In the genomic region with DNA sequence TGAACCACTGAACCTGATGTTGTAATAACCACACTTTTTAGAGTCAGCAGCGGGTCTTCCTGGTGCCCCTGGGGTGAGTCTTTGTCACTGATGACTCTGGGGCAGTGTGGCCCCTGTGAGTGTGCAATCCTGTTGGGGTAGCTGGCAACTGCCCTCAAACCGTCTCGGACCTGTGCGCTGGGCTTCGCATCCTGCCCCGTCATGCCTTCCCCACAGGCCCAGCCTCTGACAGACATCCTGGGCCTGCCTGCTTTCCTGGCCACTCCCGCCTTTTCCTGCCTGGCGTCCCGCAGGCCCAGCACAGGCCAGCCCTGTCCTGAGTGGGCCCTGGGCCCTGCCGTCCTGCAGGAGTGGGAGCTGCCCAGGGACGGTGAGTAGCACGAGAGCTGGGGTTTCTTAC, we compare ENCODE assay signal across 20 cellular contexts. TPM values are rescaled to one million over a fixed set of nuclear protein-coding genes. Genes with fewer than 3 reads are reported as not detected.
DNase-seq lines count a peak whose midpoint lies in the region; ATAC-seq and TF ChIP-seq lines count a peak whose summit lies in the region.
"Had no signal": no experiment of that assay in that cellular context is flagged by ENCODE, and none has a peak within 500 bp of the region (broad histone marks: within the 10 kb centered on the region; RNA-seq: fewer than 3 reads in every experiment).

No MANE protein-coding gene starts in this region.

- H3K4me1 ChIP-seq in HCT116 (ENCODE audit: control insufficient read depth in 1 of 2, insufficient read depth in 2 of 2, low read length in 2 of 2) (peaks cover 6 to 13% of the 10 kb centered on the region in 2 experiments), left ventricle myocardium inferior (peaks cover 19% of the 10 kb centered on the region), prostate gland (replicated peaks) (peaks cover 5% of the 10 kb centered on the region)

- H3K9ac ChIP-seq in HCT116 (ENCODE audit: low read length), result peak overlapping the region; percentile 35

- H3K9me3 ChIP-seq in HCT116 (ENCODE audit: control insufficient read depth in 1 of 2, insufficient read depth in 1 of 2, low read depth in 1 of 2, low read length in 2 of 2) (no peaks in the 10 kb centered on the region), left ventricle myocardium inferior (replicated peaks) (no peaks in the 10 kb centered on the region), prostate gland (no peaks in the 10 kb centered on the region)

- POLR2A ChIA-PET in HCT116 (lab: Charles Lee), result no interaction called here

- H3K36me3 ChIP-seq in HCT116 (ENCODE audit: control insufficient read depth in 1 of 2, insufficient read depth in 2 of 2, low read length in 2 of 2) (no peaks in the 10 kb centered on the region), left ventricle myocardium inferior (peaks cover 5% of the 10 kb centered on the region), prostate gland (no peaks in the 10 kb centered on the region)

- ATAC-seq in HCT116 (peak; percentile 57), GM21825 (IDR thresholded peaks at IDR 0.05; ENCODE audit: unreplicated experiment) (no peak)
- ATAC-seq: activated CD8-positive, alpha-beta T cell treated with anti-CD3 and anti-CD28 coated beads, Interleukin-2, amount 10 ng/mL, durations not matched to agents 7 days and 5 days; activated T-cell treated with anti-CD3 and anti-CD28 coated beads, Interleukin-2, amount 50 U/mL, for 72 hours had no signal

- H4K20me1 ChIP-seq in HCT116 (ENCODE audit: insufficient read depth), result no peaks in the 10 kb centered on the region

- WGBS in prostate gland, result 72% methylated on average over 12 of the region's 12 CpGs

- no peak for TF ChIP-seq RAD21 in HCT116 (IDR thresholded peaks at IDR 0.05; ENCODE audit: low read depth)

- TF ChIP-seq POLR2A in HCT116 (IDR thresholded peaks at IDR 0.05; ENCODE audit: borderline replicate concordance, extremely low read depth, insufficient read depth, insufficient read length), result no peak
- TF ChIP-seq POLR2A in prostate gland (IDR thresholded peaks at IDR 0.05), result no peak

- H3K4me2 ChIP-seq in HCT116 (ENCODE audit: low read length), result peak overlapping the region; percentile 53
- H3K4me2 ChIP-seq: PC-9 had no signal

- H3K79me2 ChIP-seq in HCT116 (ENCODE audit: insufficient read depth, low read length), result no peaks in the 10 kb centered on the region

- RAD21 ChIA-PET in HCT116 (lab: Charles Lee; ENCODE audit: low non-redundant PET in 1 of 2, low total read pairs in 2 of 2, uncharacterized antibody in 2 of 2, unreplicated experiment in 2 of 2), result no interaction called here

- CTCF ChIA-PET in HCT116 (lab: Charles Lee), result no interaction called here

- in situ Hi-C loops in GM13976 (cut with MboI; ENCODE audit: low sequenced_read_pairs, unreplicated experiment), result no loop called here

- H3K9me2 ChIP-seq in HCT116 (ENCODE audit: insufficient read depth), result no peaks in the 10 kb centered on the region

- no peak for TF ChIP-seq CTCF in HCT116 (IDR thresholded peaks at IDR 0.05 in 2 of 3, conservative IDR thresholded peaks at IDR 0.05 in 1 of 3; ENCODE audit: borderline replicate concordance in 1 of 3, insufficient read depth in 1 of 3, low read depth in 2 of 3, low read length in 2 of 3)
- TF ChIP-seq CTCF in left ventricle myocardium inferior (IDR thresholded peaks at IDR 0.05; ENCODE audit: borderline replicate concordance), result no peak
- no peak for TF ChIP-seq CTCF in prostate gland (IDR thresholded peaks at IDR 0.05)
- TF ChIP-seq CTCF in foreskin fibroblast (IDR thresholded peaks at IDR 0.05; ENCODE audit: low read depth, low read length), result no peak
- no peak for TF ChIP-seq CTCF in coronary artery (IDR thresholded peaks at IDR 0.05)
- no peak for TF ChIP-seq CTCF in GM13976 (IDR thresholded peaks at IDR 0.05; ENCODE audit: borderline replicate concordance, control extremely low read depth, extremely low read depth, insufficient read depth, missing control alignments)

- H3K27me3 ChIP-seq in HCT116 (ENCODE audit: insufficient read depth, low read length), result no peaks in the 10 kb centered on the region
- H3K27me3 ChIP-seq in left ventricle myocardium inferior (ENCODE audit: low read depth), result no peaks in the 10 kb centered on the region
- H3K27me3 ChIP-seq in prostate gland (replicated peaks; ENCODE audit: insufficient read depth), result no peaks in the 10 kb centered on the region

- no TSS peak for BruUV-seq in HCT116 (replicated peaks; lab: Mats Ljungman, UMichigan)

- no peak overlapping the region for H2AFZ ChIP-seq in HCT116 (ENCODE audit: low read depth, low read length, poor library complexity, severe bottlenecking)
- H2AFZ ChIP-seq: PC-9 had no signal

- no peak for DNase-seq in HCT116 (ENCODE audit: low read depth, low spot score)
- DNase-seq in SIG-M5 treated with dmso at 0.1 percent for 504 hours (lab: John Stamatoyannopoulos, UW; ENCODE audit: unreplicated experiment), result peak; percentile 79
- peak; percentile 27 for DNase-seq in left ventricle myocardium inferior
- no peak for DNase-seq in prostate gland (ENCODE audit: low spot score)
- no peak for DNase-seq in foreskin fibroblast
- DNase-seq in coronary artery (ENCODE audit: low spot score), result no peak
- DNase-seq in GM13976 (ENCODE audit: low spot score), result no peak
- DNase-seq: activated CD8-positive, alpha-beta T cell treated with anti-CD3 and anti-CD28 coated beads, Interleukin-2, amount 10 ng/mL, durations not matched to agents 7 days and 5 days; activated naive CD8-positive, alpha-beta T cell treated with anti-CD3 and anti-CD28 coated beads, Interleukin-2, amount 10 ng/mL, durations not matched to agents 7 days and 5 days; activated T-cell treated with anti-CD3 and anti-CD28 coated beads, Interleukin-2, amount 50 U/mL, for 72 hours; DMS 273 treated with DMSO at 0.1 percent for 48 hours; endodermal cell; NCI-H2029; NCI-H526 treated with DMSO at 0.1 percent for 48 hours; PC-9; stimulated activated CD4-positive, alpha-beta T cell treated with anti-CD3 and anti-CD28 coated beads, Interleukin-4, amount 100 ng/mL, for 24 hours; stimulated activated CD8-positive, alpha-beta memory T cell treated with anti-CD3 and anti-CD28 coated beads, Interleukin-4, amount 100 ng/mL, for 48 hours had no signal

- intact Hi-C loops in HCT116 (cut with micrococcal nuclease) (no loop called here), left ventricle myocardium inferior (cut with micrococcal nuclease) (no loop called here), prostate gland (cut with DNase I) (no loop called here)

- H3K4me3 ChIP-seq in HCT116 (replicated peaks in 1 of 2; ENCODE audit: low read depth in 1 of 2, low read length in 2 of 2) (no peak overlapping the region), left ventricle myocardium inferior (peak overlapping the region; percentile 19), prostate gland (no peak overlapping the region), foreskin fibroblast (ENCODE audit: low read depth in 1 of 2, low read length in 2 of 2) (no peak overlapping the region), coronary artery (no peak overlapping the region)
- H3K4me3 ChIP-seq: PC-9, skin epidermis had no signal

- peak overlapping the region; percentile 29 for H3K27ac ChIP-seq in HCT116 (ENCODE audit: low read depth, low read length)
- peak overlapping the region; percentile 78 for H3K27ac ChIP-seq in left ventricle myocardium inferior (replicated peaks)
- H3K27ac ChIP-seq in prostate gland, result peak overlapping the region; percentile 13 to 26
- H3K27ac ChIP-seq in coronary artery, result no peak overlapping the region
- H3K27ac ChIP-seq: PC-9, skin epidermis, VCaP had no signal

TF ChIP-seq in HCT116, 20 proteins besides CTCF, POLR2A, EP300 and RAD21 (continues in another document):
- TF ChIP-seq ZFX (IDR thresholded peaks at IDR 0.05) (no peak), POLR2AphosphoS5 (IDR thresholded peaks at IDR 0.05; ENCODE audit: low read depth, low read length) (no peak), EZH2 (IDR thresholded peaks at IDR 0.05) (no peak), EZH2phosphoT487 (IDR thresholded peaks at IDR 0.05; ENCODE audit: borderline replicate concordance) (no peak), TCF7L2 (IDR thresholded peaks at IDR 0.05; ENCODE audit: borderline replicate concordance, extremely low read depth, insufficient read depth, insufficient read length) (no peak), YY1 (IDR thresholded peaks at IDR 0.05; ENCODE audit: extremely low read depth, insufficient replicate concordance, low read depth, low read length) (no peak)
- TF ChIP-seq, protein P1, sequence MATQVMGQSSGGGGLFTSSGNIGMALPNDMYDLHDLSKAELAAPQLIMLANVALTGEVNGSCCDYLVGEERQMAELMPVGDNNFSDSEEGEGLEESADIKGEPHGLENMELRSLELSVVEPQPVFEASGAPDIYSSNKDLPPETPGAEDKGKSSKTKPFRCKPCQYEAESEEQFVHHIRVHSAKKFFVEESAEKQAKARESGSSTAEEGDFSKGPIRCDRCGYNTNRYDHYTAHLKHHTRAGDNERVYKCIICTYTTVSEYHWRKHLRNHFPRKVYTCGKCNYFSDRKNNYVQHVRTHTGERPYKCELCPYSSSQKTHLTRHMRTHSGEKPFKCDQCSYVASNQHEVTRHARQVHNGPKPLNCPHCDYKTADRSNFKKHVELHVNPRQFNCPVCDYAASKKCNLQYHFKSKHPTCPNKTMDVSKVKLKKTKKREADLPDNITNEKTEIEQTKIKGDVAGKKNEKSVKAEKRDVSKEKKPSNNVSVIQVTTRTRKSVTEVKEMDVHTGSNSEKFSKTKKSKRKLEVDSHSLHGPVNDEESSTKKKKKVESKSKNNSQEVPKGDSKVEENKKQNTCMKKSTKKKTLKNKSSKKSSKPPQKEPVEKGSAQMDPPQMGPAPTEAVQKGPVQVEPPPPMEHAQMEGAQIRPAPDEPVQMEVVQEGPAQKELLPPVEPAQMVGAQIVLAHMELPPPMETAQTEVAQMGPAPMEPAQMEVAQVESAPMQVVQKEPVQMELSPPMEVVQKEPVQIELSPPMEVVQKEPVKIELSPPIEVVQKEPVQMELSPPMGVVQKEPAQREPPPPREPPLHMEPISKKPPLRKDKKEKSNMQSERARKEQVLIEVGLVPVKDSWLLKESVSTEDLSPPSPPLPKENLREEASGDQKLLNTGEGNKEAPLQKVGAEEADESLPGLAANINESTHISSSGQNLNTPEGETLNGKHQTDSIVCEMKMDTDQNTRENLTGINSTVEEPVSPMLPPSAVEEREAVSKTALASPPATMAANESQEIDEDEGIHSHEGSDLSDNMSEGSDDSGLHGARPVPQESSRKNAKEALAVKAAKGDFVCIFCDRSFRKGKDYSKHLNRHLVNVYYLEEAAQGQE (IDR thresholded peaks at IDR 0.05; ENCODE audit: low read depth), result no peak
- TF ChIP-seq, protein P2, sequence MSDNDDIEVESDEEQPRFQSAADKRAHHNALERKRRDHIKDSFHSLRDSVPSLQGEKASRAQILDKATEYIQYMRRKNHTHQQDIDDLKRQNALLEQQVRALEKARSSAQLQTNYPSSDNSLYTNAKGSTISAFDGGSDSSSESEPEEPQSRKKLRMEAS (IDR thresholded peaks at IDR 0.05), result no peak

RNA-seq across cellular contexts. Expression of a gene that starts 50.2 kb away (rescaled TPM):
- total RNA-seq in HCT116 (2021; ENCODE audit: unreplicated experiment), result 39.0 TPM
- polyA plus RNA-seq in HCT116 (2012), result 17.9 and 22.9 TPM in 2 replicates
- total RNA-seq in left ventricle myocardium inferior, result 17.4 TPM
- 10 to 100 TPM; 59.7 to 80.7 TPM for total RNA-seq in prostate gland

RNA-seq across cellular contexts. Expression of a gene that starts 51.8 kb away (rescaled TPM):
- total RNA-seq in HCT116 (2021; ENCODE audit: unreplicated experiment) (12.8 TPM), left ventricle myocardium inferior (27.4 TPM), prostate gland (10 to 100 TPM; 33.2 to 93.2 TPM)
- polyA plus RNA-seq in HCT116 (2012), result 8.8 and 9.8 TPM in 2 replicates

Comparison
In these comparisons a context has a peak if more than half of its experiments do, and no peak if none do; other contexts are left out.
1. DNase-seq: peak in SIG-M5 treated with dmso at 0.1 percent for 504 hours (single experiment) and left ventricle myocardium inferior (single experiment); none in HCT116 (single experiment), prostate gland (single experiment), foreskin fibroblast (0 of 2), coronary artery (single experiment) and GM13976 (single experiment).
2. H3K27ac ChIP-seq: peak in HCT116 (single experiment), left ventricle myocardium inferior (single experiment) and prostate gland (2 of 2); none in coronary artery (0 of 2).